In genomic region chr14:72802588-72802946, GRCh38 we compare ENCODE assay signal across 18 cellular contexts.
"Had no signal": no experiment of that assay in that cellular context is flagged by ENCODE, and none has a peak within 500 bp of the region (broad histone marks: within the 10 kb centered on the region; RNA-seq: fewer than 3 reads in every experiment).

No MANE protein-coding gene starts in this region.

- H3K27me3 Mint-ChIP-seq: activated naive CD4-positive, alpha-beta T cell treated with anti-CD3 and anti-CD28 coated beads, Interleukin-2, amount 50 U/mL, for 24 hours; naive thymus-derived CD8-positive, alpha-beta T cell; type B pancreatic cell had no signal

- H3K4me1 ChIP-seq: adrenal gland, body of pancreas had no signal

- H3K9me3 ChIP-seq: adrenal gland, body of pancreas, SK-N-SH had no signal

- H3K27ac ChIP-seq: adrenal gland, body of pancreas had no signal

- H3K4me3 ChIP-seq: adrenal gland, body of pancreas had no signal

- H3K27ac Mint-ChIP-seq: activated naive CD4-positive, alpha-beta T cell treated with anti-CD3 and anti-CD28 coated beads, Interleukin-2, amount 50 U/mL, for 24 hours; dendritic cell treated with granulocyte-macrophage colony-stimulating factor and Interleukin-4, amounts not matched to agents 40 ng/mL and 50 ng/mL, for 4 days; naive thymus-derived CD8-positive, alpha-beta T cell; T-cell; type B pancreatic cell had no signal

- H3K36me3 Mint-ChIP-seq: activated naive CD4-positive, alpha-beta T cell treated with anti-CD3 and anti-CD28 coated beads, Interleukin-2, amount 50 U/mL, for 24 hours; type B pancreatic cell had no signal

- H3K9me3 Mint-ChIP-seq: activated naive CD4-positive, alpha-beta T cell treated with anti-CD3 and anti-CD28 coated beads, Interleukin-2, amount 50 U/mL, for 24 hours; T-cell had no signal

- DNase-seq: activated CD4-positive, alpha-beta T cell treated with anti-CD3 and anti-CD28 coated beads, Interleukin-2, amount 50 U/mL, for 4 hours; activated CD4-positive, CD25-positive, alpha-beta regulatory T cell treated with anti-CD3 and anti-CD28 coated beads, Interleukin-2, amount 50 U/mL, for 72 hours; activated effector memory CD4-positive, alpha-beta T cell treated with Interleukin-2 at 50 U/mL for 16 hours; activated T-cell treated with anti-CD3 and anti-CD28 coated beads for 4 hours; adrenal gland; body of pancreas; mesenchymal stem cell; naive thymus-derived CD8-positive, alpha-beta T cell; SK-N-SH; small intestine; stimulated activated CD4-positive, alpha-beta T cell treated with anti-CD3 and anti-CD28 coated beads, Interleukin-4, amount 100 ng/mL, for 24 hours; stimulated activated naive CD4-positive, alpha-beta T cell treated with Interleukin-2 at 50 U/mL for 16 hours; T-cell; T1000 had no signal

- H3K36me3 ChIP-seq: adrenal gland had no signal

- H3K4me3 Mint-ChIP-seq: activated naive CD4-positive, alpha-beta T cell treated with anti-CD3 and anti-CD28 coated beads, Interleukin-2, amount 50 U/mL, for 24 hours; dendritic cell treated with granulocyte-macrophage colony-stimulating factor and Interleukin-4, amounts not matched to agents 40 ng/mL and 50 ng/mL, for 4 days; naive thymus-derived CD8-positive, alpha-beta T cell; T-cell; type B pancreatic cell had no signal

- H3K27me3 ChIP-seq: adrenal gland, body of pancreas had no signal

- ATAC-seq: body of pancreas; left lobe of liver; naive thymus-derived CD8-positive, alpha-beta T cell; T-cell had no signal
